24 cellular contexts compared by ENCODE assay signal in genomic region chr11:33350287-33350686, GRCh38.
"Had no signal": no experiment of that assay in that cellular context is flagged by ENCODE, and none has a peak within 500 bp of the region (broad histone marks: within the 10 kb centered on the region; RNA-seq: fewer than 3 reads in every experiment).

No MANE protein-coding gene starts in this region.

- FAIRE-seq: HTR-8/SVneo had no signal

- H3K4me3 ChIP-seq: MG63 had no signal

- H3K9me3 ChIP-seq: MG63, SK-N-SH had no signal

- H3K27me3 ChIP-seq: MG63 had no signal

- H3K27ac ChIP-seq: HL-60, RWPE1 had no signal

- ATAC-seq: Panc1, PC-3 had no signal

- DNase-seq: Karpas-422, KG1, MG63, NCI-H1092, NCI-H1105 treated with DMSO at 0.1 percent for 48 hours, NCI-H1417 treated with DMSO at 0.1 percent for 48 hours, NCI-H187, NCI-H2029, NCI-H2081 treated with DMSO at 0.1 percent for 48 hours, NCI-H2171, NCI-H226, NCI-H446, NCI-H510A, NCI-H524 treated with DMSO at 0.1 percent for 48 hours, NCI-H69, NCI-H774, PC-3, SHP77, SK-N-SH, SW 1271 had no signal
